ENCODE assay signal across 8 cellular contexts in genomic region chr3:53195602-53196574, GRCh38. TPM values are rescaled to one million over a fixed set of nuclear protein-coding genes. Genes with fewer than 3 reads are reported as not detected.
A peak's percentile ranks its signal among the peaks of the same experiment; 100 is the strongest.
DNase-seq lines count a peak whose midpoint lies in the region; ATAC-seq and TF ChIP-seq lines count a peak whose summit lies in the region.

No MANE protein-coding gene starts in this region.

- H3K27ac Mint-ChIP-seq in osteocyte (ENCODE audit: unreplicated experiment) (no peak overlapping the region), type B pancreatic cell (no peak overlapping the region)

- H3K27me3 Mint-ChIP-seq in osteocyte (ENCODE audit: unreplicated experiment) (no peaks in the 10 kb centered on the region), type B pancreatic cell (peaks cover 14% of the 10 kb centered on the region)

- no peak overlapping the region for H3K4me3 ChIP-seq in fibroblast of pulmonary artery (replicated peaks; ENCODE audit: low read depth, low read length)

- ATAC-seq in HG03095 (IDR thresholded peaks at IDR 0.05; ENCODE audit: unreplicated experiment): no peak

- H3K4me1 Mint-ChIP-seq in osteocyte (ENCODE audit: unreplicated experiment): peaks cover 29% of the 10 kb centered on the region
- peaks cover 17% of the 10 kb centered on the region for H3K4me1 Mint-ChIP-seq in type B pancreatic cell (ENCODE audit: unreplicated experiment)

- peak; percentile 94 for TF ChIP-seq CTCF in fibroblast of pulmonary artery (IDR thresholded peaks at IDR 0.05; ENCODE audit: low read length, missing control alignments)
- peak; percentile 99 for TF ChIP-seq CTCF in osteocyte (IDR thresholded peaks at IDR 0.05)
- peak; percentile 100 for TF ChIP-seq CTCF in type B pancreatic cell (conservative IDR thresholded peaks at IDR 0.05)

- H3K4me3 Mint-ChIP-seq in osteocyte (ENCODE audit: unreplicated experiment) (no peak overlapping the region), type B pancreatic cell (no peak overlapping the region)

- H3K9me3 Mint-ChIP-seq in osteocyte (ENCODE audit: unreplicated experiment): no peaks in the 10 kb centered on the region
- H3K9me3 Mint-ChIP-seq in type B pancreatic cell: no peaks in the 10 kb centered on the region

- H3K36me3 Mint-ChIP-seq in osteocyte (ENCODE audit: unreplicated experiment) (no peaks in the 10 kb centered on the region), type B pancreatic cell (no peaks in the 10 kb centered on the region)

- DNase-seq in AG08396 (ENCODE audit: low spot score): peak; percentile 85
- DNase-seq in GM19240 (ENCODE audit: insufficient read length, low spot score): peak; percentile 70
- peak; percentile 23 for DNase-seq in NCI-H748 treated with DMSO at 0.1 percent for 48 hours (lab: John Stamatoyannopoulos, UW)
- DNase-seq in activated T-cell treated with anti-CD3 and anti-CD28 coated beads, Interleukin-2, amount 50 U/mL, for 1 hour: peak; percentile 69
- peak; percentile 49 for DNase-seq in fibroblast of pulmonary artery (ENCODE audit: low read depth)
- peak; percentile 90 for DNase-seq in osteocyte (ENCODE audit: extremely low spot score, unreplicated experiment)
- no peak for DNase-seq in type B pancreatic cell (ENCODE audit: extremely low spot score, unreplicated experiment)

RNA-seq across cellular contexts. Expression of gene PRKCD, which starts 34.9 kb away (rescaled TPM):
- 14.9 and 17.1 TPM in 2 replicates for total RNA-seq in osteocyte
- total RNA-seq in type B pancreatic cell (ENCODE audit: low replicate concordance): 24.0 and 37.4 TPM in 2 replicates

RNA-seq across cellular contexts. Expression of gene TKT, which starts 59.9 kb away (rescaled TPM):
- total RNA-seq in osteocyte: 480 and 494 TPM in 2 replicates
- 318 and 518 TPM in 2 replicates for total RNA-seq in type B pancreatic cell (ENCODE audit: low replicate concordance)
